30 cellular contexts compared by ENCODE assay signal in the genomic region with DNA sequence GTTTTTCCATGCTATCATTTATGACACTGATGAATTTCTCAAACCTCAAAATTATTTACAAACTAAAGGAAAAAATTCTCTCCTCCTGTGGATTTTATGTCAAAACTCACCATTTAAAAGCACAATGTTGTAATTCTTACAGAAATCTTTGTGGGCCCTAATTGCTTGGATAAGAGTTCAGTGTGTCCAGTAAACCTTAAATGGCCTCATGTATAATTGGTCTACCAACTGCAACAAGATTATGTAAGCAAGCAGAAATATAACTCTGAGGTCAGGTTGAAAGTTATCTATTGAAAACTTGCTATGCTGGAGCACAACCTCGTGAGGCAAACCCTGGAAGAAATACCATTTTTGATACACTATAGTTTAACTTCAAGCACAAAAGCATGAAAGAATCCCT.
"Had no signal": no experiment of that assay in that cellular context is flagged by ENCODE, and none has a peak within 500 bp of the region (broad histone marks: within the 10 kb centered on the region; RNA-seq: fewer than 3 reads in every experiment).

No MANE protein-coding gene starts in this region.

- H3K27ac ChIP-seq: colonic mucosa, epithelial cell of prostate, esophagus squamous epithelium, hepatocyte, pancreas, prostate gland, spleen, testis, transverse colon, VCaP had no signal

- H3K36me3 ChIP-seq: colonic mucosa, esophagus squamous epithelium, pancreas, prostate gland had no signal

- H3K27me3 ChIP-seq: colonic mucosa, esophagus squamous epithelium, hepatocyte, pancreas, spleen, testis, transverse colon had no signal

- H3K4me1 ChIP-seq: colonic mucosa, prostate gland, testis had no signal

- H3K4me3 ChIP-seq: colonic mucosa, esophagus squamous epithelium, hepatocyte, lung, pancreas, prostate gland, spleen, testis, transverse colon had no signal

- FAIRE-seq: bronchial epithelial cell, endometrium, pancreas, TTC549 had no signal

- DNase-seq: activated CD4-positive, alpha-beta T cell treated with anti-CD3 and anti-CD28 coated beads for 4 hours; activated CD4-positive, alpha-beta T cell treated with anti-CD3 and anti-CD28 coated beads, Interleukin-2, amount 50 U/mL, for 4 hours; activated effector memory CD4-positive, alpha-beta T cell treated with Interleukin-2 at 50 U/mL for 16 hours; activated naive CD4-positive, alpha-beta T cell treated with Interleukin-2 at 50 U/mL for 16 hours; activated T-cell treated with anti-CD3 and anti-CD28 coated beads for 4 hours; anterior cingulate cortex; colonic mucosa; effector CD8-positive, alpha-beta T cell; esophagus squamous epithelium; foreskin melanocyte; left colon; mesendoderm; nucleus accumbens; pancreas; spleen; stimulated activated CD4-positive, alpha-beta T cell treated with anti-CD3 and anti-CD28 coated beads, Interleukin-2, amount 100 ng/mL, for 48 hours; stimulated activated naive CD4-positive, alpha-beta T cell treated with Interleukin-2 at 50 U/mL for 16 hours; SW 1271; T-helper 9 cell; testis; transverse colon had no signal

- H3K9me3 ChIP-seq: colonic mucosa, esophagus squamous epithelium, pancreas, prostate gland, testis, transverse colon had no signal

- ATAC-seq: left colon; natural killer cell treated with Interleukin-12 subunit alpha and Interleukin-12 subunit beta and Interleukin-15 and Interleukin-18, amount 100 ng/mL, for 72 hours; pancreas had no signal
